Comparison of ENCODE assay signal across 9 cellular contexts in genomic region chr2:85309699-85310321, GRCh38. TPM values are rescaled to one million over a fixed set of nuclear protein-coding genes. Genes with fewer than 3 reads are reported as not detected.
DNase-seq lines count a peak whose midpoint lies in the region; ATAC-seq lines count a peak whose summit lies in the region.
"Had no signal": no experiment of that assay in that cellular context is flagged by ENCODE, and none has a peak within 500 bp of the region (broad histone marks: within the 10 kb centered on the region; RNA-seq: fewer than 3 reads in every experiment).

No MANE protein-coding gene starts in this region.

- H3K4me1 Mint-ChIP-seq in activated naive CD4-positive, alpha-beta T cell treated with anti-CD3 and anti-CD28 coated beads for 36 hours (ENCODE audit: low read depth): peaks cover 39% of the 10 kb centered on the region

- no peaks in the 10 kb centered on the region for H3K9me3 ChIP-seq in muscle layer of duodenum (ENCODE audit: control insufficient read depth in 1 of 2, low read length in 2 of 2)

- CTCF ChIA-PET in activated naive CD4-positive, alpha-beta T cell treated with anti-CD3 and anti-CD28 coated beads for 36 hours (lab: Charles Lee): interaction anchor here (0.9 to 3.5 kb wide), 5 partner anchors 11 to 384 kb away, joined by 3 to 60 read pairs (median 5); no protein-coding TSS in a partner anchor

- no peaks in the 10 kb centered on the region for H3K27me3 Mint-ChIP-seq in activated naive CD4-positive, alpha-beta T cell treated with anti-CD3 and anti-CD28 coated beads for 36 hours (ENCODE audit: low read depth)

- H3K4me3 ChIP-seq in muscle layer of duodenum (ENCODE audit: low read depth in 1 of 2, low read length in 2 of 2): no peak overlapping the region

- H3K27ac ChIP-seq in muscle layer of duodenum (ENCODE audit: low read length): peak overlapping the region; percentile 14

- H3K36me3 ChIP-seq in muscle layer of duodenum (ENCODE audit: control insufficient read depth in 1 of 2, insufficient read depth in 2 of 2, low read length in 2 of 2): peaks cover 19 to 29% of the 10 kb centered on the region in 2 donors

- DNase-seq in CD1c-positive myeloid dendritic cell (ENCODE audit: extremely low spot score) (peak; percentile 46), cortex of kidney (lab: John Stamatoyannopoulos, UW) (no peak), epidermal melanocyte (ENCODE audit: insufficient read length, low spot score) (no peak)
- DNase-seq in activated naive CD4-positive, alpha-beta T cell treated with anti-CD3 and anti-CD28 coated beads for 36 hours: peak; percentile 33
- DNase-seq: endodermal cell had no signal

- H3K36me3 Mint-ChIP-seq in activated naive CD4-positive, alpha-beta T cell treated with anti-CD3 and anti-CD28 coated beads for 36 hours (ENCODE audit: low read depth): peaks cover 6% of the 10 kb centered on the region

- intact Hi-C loops in activated naive CD4-positive, alpha-beta T cell treated with anti-CD3 and anti-CD28 coated beads for 36 hours (cut with micrococcal nuclease): loop anchor here (2.0 kb wide), 1 partner anchor 19 kb away; no protein-coding TSS in a partner anchor

- H3K4me3 Mint-ChIP-seq in activated naive CD4-positive, alpha-beta T cell treated with anti-CD3 and anti-CD28 coated beads for 36 hours: peak overlapping the region; percentile 51
- H3K4me3 Mint-ChIP-seq: endodermal cell had no signal

- H3K27me3 ChIP-seq in muscle layer of duodenum (ENCODE audit: low read depth, low read length): no peaks in the 10 kb centered on the region

- ATAC-seq in HG03432 (IDR thresholded peaks at IDR 0.05; ENCODE audit: unreplicated experiment) (peak; percentile 29), GM21786 (IDR thresholded peaks at IDR 0.05; ENCODE audit: unreplicated experiment) (no peak), HG03571 (IDR thresholded peaks at IDR 0.05; ENCODE audit: unreplicated experiment) (no peak)

- no peaks in the 10 kb centered on the region for H3K9me3 Mint-ChIP-seq in activated naive CD4-positive, alpha-beta T cell treated with anti-CD3 and anti-CD28 coated beads for 36 hours
- H3K9me3 Mint-ChIP-seq: endodermal cell had no signal

- peaks cover 5 to 14% of the 10 kb centered on the region in 2 donors for H3K4me1 ChIP-seq in muscle layer of duodenum (ENCODE audit: control insufficient read depth in 1 of 2, insufficient read depth in 2 of 2, low read length in 2 of 2)

- peak overlapping the region; percentile 57 for H3K27ac Mint-ChIP-seq in activated naive CD4-positive, alpha-beta T cell treated with anti-CD3 and anti-CD28 coated beads for 36 hours
- H3K27ac Mint-ChIP-seq: endodermal cell had no signal

RNA-seq across cellular contexts. Expression of gene TGOLN2, which starts 18.0 kb away (rescaled TPM):
- total RNA-seq in activated naive CD4-positive, alpha-beta T cell treated with anti-CD3 and anti-CD28 coated beads for 36 hours: 10 to 100 TPM; 82.5 to 85.4 TPM

RNA-seq across cellular contexts. Expression of gene RETSAT, which starts 44.5 kb away (rescaled TPM):
- 10 to 100 TPM; 19.7 to 24.5 TPM for total RNA-seq in activated naive CD4-positive, alpha-beta T cell treated with anti-CD3 and anti-CD28 coated beads for 36 hours

RNA-seq across cellular contexts. Expression of gene ELMOD3, which starts 44.8 kb away (rescaled TPM):
- total RNA-seq in activated naive CD4-positive, alpha-beta T cell treated with anti-CD3 and anti-CD28 coated beads for 36 hours: 10 to 100 TPM; 14.8 to 15.4 TPM

Comparison
In these comparisons a context has a peak if more than half of its experiments do, and no peak if none do; other contexts are left out.
1. DNase-seq: peak in CD1c-positive myeloid dendritic cell (single experiment) and activated naive CD4-positive, alpha-beta T cell treated with anti-CD3 and anti-CD28 coated beads for 36 hours (single experiment); none in cortex of kidney (single experiment) and epidermal melanocyte (single experiment).